1 cellular context compared by ENCODE assay signal in the genomic region with DNA sequence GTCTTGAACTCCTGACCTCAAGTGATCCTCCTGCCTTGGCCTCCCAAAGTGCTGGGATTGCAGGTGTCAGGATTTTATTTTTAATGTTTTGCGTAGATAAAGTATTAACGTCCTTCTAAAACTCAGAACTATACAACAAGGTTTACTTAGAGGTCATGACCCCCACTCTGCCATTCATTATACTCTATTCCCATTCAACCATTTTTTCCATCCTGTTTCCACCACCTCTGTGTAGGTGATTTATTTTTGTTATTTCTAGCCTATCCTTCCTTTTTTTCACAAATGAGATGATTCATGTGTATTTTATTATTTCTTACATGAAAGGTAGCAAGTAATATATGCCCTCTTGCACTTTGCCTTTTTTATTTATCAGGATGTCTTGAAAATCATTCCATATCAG.
TF ChIP-seq lines count a peak whose summit lies in the region.

No MANE protein-coding gene starts in this region.

TF ChIP-seq in GM23338, 12 proteins besides CTCF, POLR2A, EP300 and RAD21 (continued from another document):
- no peak for TF ChIP-seq ZNF462 (CRISPR knock-in tag; IDR thresholded peaks at IDR 0.05)
- TF ChIP-seq NANOG (IDR thresholded peaks at IDR 0.05; ENCODE audit: borderline replicate concordance), result no peak
- no peak for TF ChIP-seq EZH2phosphoT487 (IDR thresholded peaks at IDR 0.05; ENCODE audit: unreplicated experiment)
- no peak for TF ChIP-seq ZNF331 (CRISPR knock-in tag; IDR thresholded peaks at IDR 0.05; ENCODE audit: low read depth)
- TF ChIP-seq, protein P1, sequence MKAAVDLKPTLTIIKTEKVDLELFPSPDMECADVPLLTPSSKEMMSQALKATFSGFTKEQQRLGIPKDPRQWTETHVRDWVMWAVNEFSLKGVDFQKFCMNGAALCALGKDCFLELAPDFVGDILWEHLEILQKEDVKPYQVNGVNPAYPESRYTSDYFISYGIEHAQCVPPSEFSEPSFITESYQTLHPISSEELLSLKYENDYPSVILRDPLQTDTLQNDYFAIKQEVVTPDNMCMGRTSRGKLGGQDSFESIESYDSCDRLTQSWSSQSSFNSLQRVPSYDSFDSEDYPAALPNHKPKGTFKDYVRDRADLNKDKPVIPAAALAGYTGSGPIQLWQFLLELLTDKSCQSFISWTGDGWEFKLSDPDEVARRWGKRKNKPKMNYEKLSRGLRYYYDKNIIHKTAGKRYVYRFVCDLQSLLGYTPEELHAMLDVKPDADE (IDR thresholded peaks at IDR 0.05), result no peak
- TF ChIP-seq REST (IDR thresholded peaks at IDR 0.05; ENCODE audit: unreplicated experiment), result no peak
TF ChIP-seq in GM23338: peak in this region for 0.
